In genomic region chr3:42867138-42867537, GRCh38 we compare ENCODE assay signal across 30 cellular contexts. TPM values are rescaled to one million over a fixed set of nuclear protein-coding genes. Genes with fewer than 3 reads are reported as not detected.
DNase-seq lines count a peak whose midpoint lies in the region; ATAC-seq, FAIRE-seq and TF ChIP-seq lines count a peak whose summit lies in the region.
"Had no signal": no experiment of that assay in that cellular context is flagged by ENCODE, and none has a peak within 500 bp of the region (broad histone marks: within the 10 kb centered on the region; RNA-seq: fewer than 3 reads in every experiment).

No MANE protein-coding gene starts in this region.

- H3K9me3 ChIP-seq in GM12878 (replicated peaks; ENCODE audit: control insufficient read depth, insufficient read depth, low read length) (no peaks in the 10 kb centered on the region), HepG2 (ENCODE audit: low read length) (no peaks in the 10 kb centered on the region), right lobe of liver (no peaks in the 10 kb centered on the region), upper lobe of left lung (no peaks in the 10 kb centered on the region)
- H3K9me3 ChIP-seq: BE2C, BLaER1 had no signal

- RAD21 ChIA-PET in GM12878 (lab: Charles Lee; ENCODE audit: unreplicated experiment): no interaction called here

- DNase-seq in GM12878 (ENCODE audit: low read depth, low spot score): no peak
- DNase-seq in HepG2 (ENCODE audit: low spot score): no peak
- no peak for DNase-seq in right lobe of liver
- no peak for DNase-seq in effector CD8-positive, alpha-beta T cell (lab: John Stamatoyannopoulos, UW)
- no peak for DNase-seq in posterior vena cava (ENCODE audit: low spot score)
- DNase-seq in upper lobe of left lung: no peak
- DNase-seq: 8988T; ACHN; BE2C; C1 segment of cervical spinal cord; CD4-positive, alpha-beta memory T cell; CD4-positive, CD25-positive, alpha-beta regulatory T cell; CD8-positive, alpha-beta memory T cell; COR-L47; DMS 273 treated with DMSO at 0.1 percent for 48 hours; DMS153; DMS53; DMS79; DND-41; EL; GDM1 had no signal

- TF ChIP-seq EP300 in GM12878 (IDR thresholded peaks at IDR 0.05; ENCODE audit: borderline replicate concordance in 1 of 2, control insufficient read depth in 1 of 2, low read depth in 2 of 2, low read length in 2 of 2) (no peak), HepG2 (IDR thresholded peaks at IDR 0.05; ENCODE audit: low read depth in 2 of 2, low read length in 2 of 2) (no peak), HepG2 (CRISPR knock-in tag; IDR thresholded peaks at IDR 0.05; ENCODE audit: borderline replicate concordance) (no peak), upper lobe of left lung (IDR thresholded peaks at IDR 0.05) (no peak)

- no peak for ATAC-seq in GM12878
- ATAC-seq in HepG2: no peak; the same call in 2 of the 3 replicates
- peak; percentile 30 to 53 (median 42) for ATAC-seq in right lobe of liver
- ATAC-seq in upper lobe of left lung (ENCODE audit: low FRiP score in 2 of 2): no peak

- no peaks in the 10 kb centered on the region for H3K4me1 ChIP-seq in GM12878 (ENCODE audit: control insufficient read depth, insufficient read depth, low read length)
- H3K4me1 ChIP-seq in HepG2 (ENCODE audit: insufficient read depth, low read length): peaks cover 22% of the 10 kb centered on the region
- peaks cover 0 to 32% (median 0%) of the 10 kb centered on the region in 4 donors for H3K4me1 ChIP-seq in right lobe of liver
- H3K4me1 ChIP-seq in upper lobe of left lung: no peaks in the 10 kb centered on the region
- H3K4me1 ChIP-seq: BLaER1 had no signal

- intact Hi-C loops in GM12878 (cut with micrococcal nuclease; ENCODE audit: unreplicated experiment) (no loop called here), HepG2 (cut with micrococcal nuclease; ENCODE audit: unreplicated experiment) (no loop called here), right lobe of liver (cut with DNase I) (no loop called here), posterior vena cava (cut with DNase I) (no loop called here)

- no peak overlapping the region for H3K4me3 ChIP-seq in GM12878
- H3K4me3 ChIP-seq in HepG2 (replicated peaks in 1 of 3; ENCODE audit: insufficient read depth in 1 of 3, low read depth in 2 of 3, low read length in 3 of 3): no peak overlapping the region
- H3K4me3 ChIP-seq in right lobe of liver: no peak overlapping the region
- H3K4me3 ChIP-seq in upper lobe of left lung: no peak overlapping the region
- H3K4me3 ChIP-seq: BLaER1 had no signal

- POLR2A ChIA-PET in GM12878 (lab: Charles Lee) (no interaction called here), HepG2 (lab: Yijun Ruan, JAX) (interaction anchor here (0.9 to 1.4 kb wide), 2 partner anchors 8 to 63 kb away, joined by 3 read pairs; partner anchors contain the start of genes CYP8B1 and HIGD1A)

- H3K27me3 ChIP-seq in GM12878 (replicated peaks in 1 of 2; ENCODE audit: control insufficient read depth in 2 of 2, insufficient read depth in 2 of 2, low read length in 1 of 2): no peaks in the 10 kb centered on the region
- H3K27me3 ChIP-seq in HepG2 (ENCODE audit: control insufficient read depth in 1 of 2, insufficient read depth in 2 of 2, low read length in 2 of 2): no peaks in the 10 kb centered on the region
- no peaks in the 10 kb centered on the region for H3K27me3 ChIP-seq in right lobe of liver
- no peaks in the 10 kb centered on the region for H3K27me3 ChIP-seq in upper lobe of left lung
- H3K27me3 ChIP-seq: BE2C, BLaER1 had no signal

- TF ChIP-seq RAD21 in GM12878 (IDR thresholded peaks at IDR 0.05; ENCODE audit: insufficient read depth, low read depth, low read length) (no peak), HepG2 (CRISPR knock-in tag; IDR thresholded peaks at IDR 0.05) (no peak)

- H3K9ac ChIP-seq in GM12878 (ENCODE audit: control insufficient read depth, insufficient read depth, low read length) (no peak overlapping the region), HepG2 (ENCODE audit: insufficient read depth, low read depth, low read length) (no peak overlapping the region)
- H3K9ac ChIP-seq: BLaER1 had no signal

- TF ChIP-seq CTCF in GM12878 (IDR thresholded peaks at IDR 0.05 in 2 of 3, conservative IDR thresholded peaks at IDR 0.05 in 1 of 3; ENCODE audit: control insufficient read depth in 2 of 3, extremely low read depth in 1 of 3, insufficient read depth in 1 of 3, low read depth in 3 of 3, low read length in 3 of 3): no peak
- TF ChIP-seq CTCF in HepG2 (CRISPR knock-in tag; IDR thresholded peaks at IDR 0.05): no peak
- TF ChIP-seq CTCF in right lobe of liver (IDR thresholded peaks at IDR 0.05): no peak
- TF ChIP-seq CTCF in upper lobe of left lung (IDR thresholded peaks at IDR 0.05): no peak

- no peak for TF ChIP-seq POLR2A in GM12878 (IDR thresholded peaks at IDR 0.05; ENCODE audit: low read depth, low read length)
- TF ChIP-seq POLR2A in HepG2 (IDR thresholded peaks at IDR 0.05; ENCODE audit: insufficient read depth in 1 of 2, low read depth in 2 of 2, low read length in 2 of 2): no peak
- TF ChIP-seq POLR2A in right lobe of liver (IDR thresholded peaks at IDR 0.05): no peak
- TF ChIP-seq POLR2A in upper lobe of left lung (IDR thresholded peaks at IDR 0.05): no peak

- H4K20me1 ChIP-seq in GM12878 (ENCODE audit: control insufficient read depth, insufficient read depth): no peaks in the 10 kb centered on the region
- H4K20me1 ChIP-seq in HepG2 (ENCODE audit: insufficient read depth, low read length): no peaks in the 10 kb centered on the region
- H4K20me1 ChIP-seq: BLaER1 had no signal

- in situ Hi-C loops in GM12878 (cut with MboI): no loop called here
- in situ Hi-C loops in HepG2 (cut with HindIII; ENCODE audit: extremely low pct_ligation_motif_present, low pct_unique_long_range_greater_than_20kb): no loop called here

- no peaks in the 10 kb centered on the region for H3K79me2 ChIP-seq in GM12878 (ENCODE audit: control insufficient read depth, insufficient read depth, low read length)
- H3K79me2 ChIP-seq in HepG2 (ENCODE audit: insufficient read depth, low read length): no peaks in the 10 kb centered on the region

- no peak overlapping the region for H3K27ac ChIP-seq in GM12878 (ENCODE audit: control insufficient read depth, insufficient read depth)
- no peak overlapping the region for H3K27ac ChIP-seq in HepG2 (ENCODE audit: extremely low read length, insufficient read depth, low read length)
- peak overlapping the region; percentile 47 to 73 (median 50) for H3K27ac ChIP-seq in right lobe of liver
- H3K27ac ChIP-seq in upper lobe of left lung: no peak overlapping the region
- H3K27ac ChIP-seq: BLaER1 had no signal

- WGBS in GM12878 (ENCODE audit: insufficient coverage, insufficient replicate concordance, low lambda C conversion rate, missing lambda C conversion rate): 57% methylated on average over 7 of the region's 7 CpGs
- WGBS in HepG2 (ENCODE audit: low lambda C conversion rate): 90% methylated on average over 7 of the region's 7 CpGs
- WGBS in right lobe of liver (ENCODE audit: insufficient coverage, low coverage, low lambda C conversion rate, missing lambda C conversion rate): 42% methylated on average over 7 of the region's 7 CpGs
- WGBS in upper lobe of left lung, 2 donors: 88 to 93% methylated on average over 7 of the region's 7 CpGs

- BruUV-seq in GM12878 (replicated peaks; lab: Mats Ljungman, UMichigan) (no TSS peak), HepG2 (replicated peaks; lab: Mats Ljungman, UMichigan) (no TSS peak)

- FAIRE-seq in GM12878 (lab: Jason Lieb, UNC) (peak; percentile 7), HepG2 (lab: Jason Lieb, UNC) (no peak)
- FAIRE-seq: A204.1, GM12891, GM19239 had no signal

- H2AFZ ChIP-seq in GM12878 (ENCODE audit: control insufficient read depth, low read depth, low read length): no peak overlapping the region
- H2AFZ ChIP-seq in HepG2 (ENCODE audit: low read length): no peak overlapping the region

- SMC1A ChIA-PET in GM12878 (lab: Charles Lee; ENCODE audit: uncharacterized antibody, unreplicated experiment): no interaction called here

- H3K4me2 ChIP-seq in GM12878 (ENCODE audit: control insufficient read depth, insufficient read depth) (no peak overlapping the region), HepG2 (ENCODE audit: low read depth, low read length) (no peak overlapping the region)
- H3K4me2 ChIP-seq: BLaER1 had no signal

- H3K36me3 ChIP-seq in GM12878 (ENCODE audit: control insufficient read depth in 2 of 2, insufficient read depth in 2 of 2, low read length in 1 of 2) (no peaks in the 10 kb centered on the region), HepG2 (replicated peaks in 1 of 2; ENCODE audit: control insufficient read depth in 1 of 2, insufficient read depth in 2 of 2, low read length in 2 of 2) (no peaks in the 10 kb centered on the region), right lobe of liver (no peaks in the 10 kb centered on the region), upper lobe of left lung (no peaks in the 10 kb centered on the region)
- H3K36me3 ChIP-seq: BE2C, BLaER1 had no signal

- CTCF ChIA-PET in GM12878 (lab: Yijun Ruan, JAX): no interaction called here
- CTCF ChIA-PET in HepG2 (lab: Yijun Ruan, JAX; ENCODE audit: low intra/inter-chr PET ratio, low total read pairs): no interaction called here

RNA-seq across cellular contexts. Expression of gene CYP8B1, which starts 8.5 kb away (rescaled TPM):
- total RNA-seq in GM12878 (2013; cell fraction: nucleolus; rRNA removed): not detected in 2 replicates
- not detected in 2 replicates for total RNA-seq in GM12878 (2014; rRNA removed)
- total RNA-seq in GM12878 (2014; rRNA removed; fragmentation: Illumina TruSeq; extraction: Trizol): not detected in 2 replicates
- total RNA-seq in GM12878 (2021): 0.08 and 0.24 TPM in 2 replicates
- not detected for polyA plus RNA-seq in GM12878 (2011; ENCODE audit: low read depth)
- polyA plus RNA-seq in GM12878 (2011; rRNA removed): not detected in 2 replicates
- polyA plus RNA-seq in GM12878 (2011; cell fraction: cytosol; rRNA removed): not detected in 2 replicates
- polyA plus RNA-seq in GM12878 (2011; cell fraction: nucleus; rRNA removed): not detected in 2 replicates
- polyA plus RNA-seq in GM12878 (2012): 0.03 and 0.04 TPM in 2 replicates
- polyA plus RNA-seq in GM12878 (2014; fragmentation: Illumina TruSeq; extraction: Trizol): not detected in 2 replicates
- polyA plus RNA-seq in GM12878 (2014; fragmentation: Nextera tagmentation; extraction: Ambion mirVana): not detected
- not detected in 2 replicates for polyA plus RNA-seq in GM12878 (2014; rRNA removed)
- polyA plus RNA-seq in GM12878 (2016; fragmentation: Nextera tagmentation; extraction: Ambion mirVana): not detected
- polyA minus RNA-seq in GM12878 (2011; rRNA and poly(A)+ RNA removed): not detected in 2 replicates
- not detected in 2 replicates for polyA minus RNA-seq in GM12878 (2011; cell fraction: cytosol; rRNA and poly(A)+ RNA removed)
- not detected in 2 replicates for polyA minus RNA-seq in GM12878 (2011; cell fraction: nucleus; rRNA and poly(A)+ RNA removed)
- 0.58 and 0.90 TPM in 2 replicates for total RNA-seq in HepG2 (2016; rRNA removed; fragmentation: Illumina TruSeq; extraction: Trizol)
- total RNA-seq in HepG2 (2016; cell fraction: cytosol; rRNA removed; fragmentation: Illumina TruSeq; extraction: Trizol; ENCODE audit: low read depth): 0.20 and 0.26 TPM in 2 replicates
- 0.41 and 0.79 TPM in 2 replicates for total RNA-seq in HepG2 (2016; cell fraction: insoluble cytoplasmic fraction; rRNA removed; fragmentation: Illumina TruSeq; extraction: Trizol)
- 0.25 and 0.41 TPM in 2 replicates for total RNA-seq in HepG2 (2016; cell fraction: membrane; rRNA removed; fragmentation: Illumina TruSeq; extraction: Trizol)
- 1.2 and 1.7 TPM in 2 replicates for total RNA-seq in HepG2 (2016; cell fraction: nucleus; rRNA removed; fragmentation: Illumina TruSeq; extraction: Trizol)
- polyA plus RNA-seq in HepG2 (2011; rRNA removed): 2.0 and 2.8 TPM in 2 replicates
- polyA plus RNA-seq in HepG2 (2011; cell fraction: cytosol; rRNA removed): 1.5 and 2.3 TPM in 2 replicates
- polyA plus RNA-seq in HepG2 (2011; cell fraction: nucleus; rRNA removed): 0.79 and 1.8 TPM in 2 replicates
- 2.6 and 4.9 TPM in 2 replicates for polyA plus RNA-seq in HepG2 (2012)
- polyA plus RNA-seq in HepG2 (2016; cell fraction: cytosol; fragmentation: Illumina TruSeq; extraction: Trizol; ENCODE audit: low read depth): 0.12 and 0.17 TPM in 2 replicates
- 0.52 and 0.73 TPM in 2 replicates for polyA plus RNA-seq in HepG2 (2016; cell fraction: insoluble cytoplasmic fraction; fragmentation: Illumina TruSeq; extraction: Trizol; ENCODE audit: low read depth)
- 0.31 and 0.44 TPM in 2 replicates for polyA plus RNA-seq in HepG2 (2016; cell fraction: membrane; fragmentation: Illumina TruSeq; extraction: Trizol; ENCODE audit: low read depth)
- 1.5 and 2.0 TPM in 2 replicates for polyA plus RNA-seq in HepG2 (2016; cell fraction: nucleus; fragmentation: Illumina TruSeq; extraction: Trizol; ENCODE audit: insufficient read depth, low read depth)
- 4.2 TPM in 1 of 2 replicates, not detected in the other for polyA minus RNA-seq in HepG2 (2011; rRNA and poly(A)+ RNA removed; ENCODE audit: low replicate concordance)
- polyA minus RNA-seq in HepG2 (2011; cell fraction: cytosol; rRNA and poly(A)+ RNA removed): 2.0 and 3.6 TPM in 2 replicates
- polyA minus RNA-seq in HepG2 (2011; cell fraction: nucleus; rRNA and poly(A)+ RNA removed): 2.4 and 2.6 TPM in 2 replicates
- 100 to 1,000 TPM; 237 to 478 (median 308) TPM for total RNA-seq in right lobe of liver
- total RNA-seq in posterior vena cava: under 1 TPM; 0.10 to 0.14 TPM
- total RNA-seq in upper lobe of left lung: under 1 TPM in 2 of 6 donors, not detected in 4; 0.13 to 0.14 TPM
- total RNA-seq: A673; CD4-positive, alpha-beta memory T cell; CD4-positive, CD25-positive, alpha-beta regulatory T cell; CD8-positive, alpha-beta memory T cell; Daoy; G401 had no signal
- polyA plus RNA-seq: AG04450; CD14-positive monocyte; CD4-positive, alpha-beta memory T cell; CD4-positive, CD25-positive, alpha-beta regulatory T cell; CD8-positive, alpha-beta memory T cell had no signal

RNA-seq across cellular contexts. Expression of gene ZNF662, which starts 38.8 kb away (rescaled TPM):
- total RNA-seq in GM12878 (2013; cell fraction: nucleolus; rRNA removed): 0.13 and 0.27 TPM in 2 replicates
- total RNA-seq in GM12878 (2014; rRNA removed) (not detected in 2 replicates), GM12878 (2014; rRNA removed; fragmentation: Illumina TruSeq; extraction: Trizol) (not detected in 2 replicates), GM12878 (2021) (0.05 TPM in 1 of 2 replicates, not detected in the other), HepG2 (2016; rRNA removed; fragmentation: Illumina TruSeq; extraction: Trizol) (not detected in 2 replicates), right lobe of liver (10 to 100 TPM in 1 of 6 experiments, 1 to 10 TPM in 5; 1.4 to 10.9 (median 3.3) TPM), posterior vena cava (10 to 100 TPM in 1 of 2 donors, 1 to 10 TPM in 1; 9.8 to 11.8 TPM), upper lobe of left lung (10 to 100 TPM in 1 of 6 donors, 1 to 10 TPM in 5; 4.1 to 10.5 (median 6.3) TPM)
- polyA plus RNA-seq in GM12878 (2011; ENCODE audit: low read depth): not detected
- polyA plus RNA-seq in GM12878 (2011; rRNA removed) (0.03 TPM in 1 of 2 replicates, not detected in the other), GM12878 (2014; fragmentation: Illumina TruSeq; extraction: Trizol) (not detected in 2 replicates), GM12878 (2014; fragmentation: Nextera tagmentation; extraction: Ambion mirVana) (not detected), GM12878 (2014; rRNA removed) (not detected in 2 replicates), GM12878 (2016; fragmentation: Nextera tagmentation; extraction: Ambion mirVana) (not detected), HepG2 (2011; rRNA removed) (0.05 TPM in 1 of 2 replicates, not detected in the other)
- not detected in 2 replicates for polyA plus RNA-seq in GM12878 (2011; cell fraction: cytosol; rRNA removed)
- polyA plus RNA-seq in GM12878 (2011; cell fraction: nucleus; rRNA removed): not detected in 2 replicates
- not detected in 2 replicates for polyA plus RNA-seq in GM12878 (2012)
- not detected in 2 replicates for polyA minus RNA-seq in GM12878 (2011; rRNA and poly(A)+ RNA removed)
- not detected in 2 replicates for polyA minus RNA-seq in GM12878 (2011; cell fraction: cytosol; rRNA and poly(A)+ RNA removed)
- not detected in 2 replicates for polyA minus RNA-seq in GM12878 (2011; cell fraction: nucleus; rRNA and poly(A)+ RNA removed)
- total RNA-seq in HepG2 (2016; cell fraction: cytosol; rRNA removed; fragmentation: Illumina TruSeq; extraction: Trizol; ENCODE audit: low read depth): not detected in 2 replicates
- total RNA-seq in HepG2 (2016; cell fraction: insoluble cytoplasmic fraction; rRNA removed; fragmentation: Illumina TruSeq; extraction: Trizol): 0.02 TPM in 1 of 2 replicates, not detected in the other
- not detected in 2 replicates for total RNA-seq in HepG2 (2016; cell fraction: membrane; rRNA removed; fragmentation: Illumina TruSeq; extraction: Trizol)
- not detected in 2 replicates for total RNA-seq in HepG2 (2016; cell fraction: nucleus; rRNA removed; fragmentation: Illumina TruSeq; extraction: Trizol)
- not detected in 2 replicates for polyA plus RNA-seq in HepG2 (2011; cell fraction: cytosol; rRNA removed)
- not detected in 2 replicates for polyA plus RNA-seq in HepG2 (2011; cell fraction: nucleus; rRNA removed)
- polyA plus RNA-seq in HepG2 (2012): not detected in 2 replicates
- polyA plus RNA-seq in HepG2 (2016; cell fraction: cytosol; fragmentation: Illumina TruSeq; extraction: Trizol; ENCODE audit: low read depth): not detected in 2 replicates
- not detected in 2 replicates for polyA plus RNA-seq in HepG2 (2016; cell fraction: insoluble cytoplasmic fraction; fragmentation: Illumina TruSeq; extraction: Trizol; ENCODE audit: low read depth)
- not detected in 2 replicates for polyA plus RNA-seq in HepG2 (2016; cell fraction: membrane; fragmentation: Illumina TruSeq; extraction: Trizol; ENCODE audit: low read depth)
- not detected in 2 replicates for polyA plus RNA-seq in HepG2 (2016; cell fraction: nucleus; fragmentation: Illumina TruSeq; extraction: Trizol; ENCODE audit: insufficient read depth, low read depth)
- polyA minus RNA-seq in HepG2 (2011; rRNA and poly(A)+ RNA removed; ENCODE audit: low replicate concordance): not detected in 2 replicates
- not detected in 2 replicates for polyA minus RNA-seq in HepG2 (2011; cell fraction: cytosol; rRNA and poly(A)+ RNA removed)
- 0.26 and 0.50 TPM in 2 replicates for polyA minus RNA-seq in HepG2 (2011; cell fraction: nucleus; rRNA and poly(A)+ RNA removed)
- total RNA-seq: A673, G401 had no signal
- polyA plus RNA-seq: CD14-positive monocyte; CD8-positive, alpha-beta memory T cell had no signal

RNA-seq across cellular contexts. Expression of gene ACKR2, which starts 57.9 kb away (rescaled TPM):
- 1.2 and 2.2 TPM in 2 replicates for total RNA-seq in GM12878 (2013; cell fraction: nucleolus; rRNA removed)
- total RNA-seq in GM12878 (2014; rRNA removed) (0.05 TPM in 1 of 2 replicates, not detected in the other), GM12878 (2014; rRNA removed; fragmentation: Illumina TruSeq; extraction: Trizol) (0.18 TPM in 1 of 2 replicates, not detected in the other), GM12878 (2021) (0.36 and 0.82 TPM in 2 replicates), HepG2 (2016; rRNA removed; fragmentation: Illumina TruSeq; extraction: Trizol) (1.1 TPM in 2 replicates), right lobe of liver (10 to 100 TPM; 17.0 to 36.1 (median 23.0) TPM), posterior vena cava (10 to 100 TPM; 17.0 to 20.6 TPM), upper lobe of left lung (1 to 10 TPM in 5 of 6 donors, not detected in 1; 1.1 to 8.2 (median 2.3) TPM)
- polyA plus RNA-seq in GM12878 (2011; ENCODE audit: low read depth): not detected
- polyA plus RNA-seq in GM12878 (2011; rRNA removed) (0.13 and 0.35 TPM in 2 replicates), GM12878 (2014; fragmentation: Illumina TruSeq; extraction: Trizol) (0.28 and 0.36 TPM in 2 replicates), GM12878 (2014; fragmentation: Nextera tagmentation; extraction: Ambion mirVana) (under 1 TPM; 0.05 TPM), GM12878 (2014; rRNA removed) (0.10 and 0.91 TPM in 2 replicates), GM12878 (2016; fragmentation: Nextera tagmentation; extraction: Ambion mirVana) (under 1 TPM in 1 of 2 experiments, not detected in 1; 0.17 TPM), HepG2 (2011; rRNA removed) (1.9 and 2.6 TPM in 2 replicates)
- 0.06 and 0.10 TPM in 2 replicates for polyA plus RNA-seq in GM12878 (2011; cell fraction: cytosol; rRNA removed)
- polyA plus RNA-seq in GM12878 (2011; cell fraction: nucleus; rRNA removed): 0.31 and 0.36 TPM in 2 replicates
- polyA plus RNA-seq in GM12878 (2012): 0.18 and 0.30 TPM in 2 replicates
- 0.22 and 0.36 TPM in 2 replicates for polyA minus RNA-seq in GM12878 (2011; rRNA and poly(A)+ RNA removed)
- not detected in 2 replicates for polyA minus RNA-seq in GM12878 (2011; cell fraction: cytosol; rRNA and poly(A)+ RNA removed)
- polyA minus RNA-seq in GM12878 (2011; cell fraction: nucleus; rRNA and poly(A)+ RNA removed): 0.36 and 0.77 TPM in 2 replicates
- 0.62 and 2.0 TPM in 2 replicates for total RNA-seq in HepG2 (2016; cell fraction: cytosol; rRNA removed; fragmentation: Illumina TruSeq; extraction: Trizol; ENCODE audit: low read depth)
- total RNA-seq in HepG2 (2016; cell fraction: insoluble cytoplasmic fraction; rRNA removed; fragmentation: Illumina TruSeq; extraction: Trizol): 0.64 and 0.71 TPM in 2 replicates
- 1.1 and 1.2 TPM in 2 replicates for total RNA-seq in HepG2 (2016; cell fraction: membrane; rRNA removed; fragmentation: Illumina TruSeq; extraction: Trizol)
- 1.1 and 2.7 TPM in 2 replicates for total RNA-seq in HepG2 (2016; cell fraction: nucleus; rRNA removed; fragmentation: Illumina TruSeq; extraction: Trizol)
- polyA plus RNA-seq in HepG2 (2011; cell fraction: cytosol; rRNA removed): 0.87 and 1.3 TPM in 2 replicates
- 1.9 and 2.1 TPM in 2 replicates for polyA plus RNA-seq in HepG2 (2011; cell fraction: nucleus; rRNA removed)
- 1.4 and 1.8 TPM in 2 replicates for polyA plus RNA-seq in HepG2 (2012)
- 0.19 and 0.42 TPM in 2 replicates for polyA plus RNA-seq in HepG2 (2016; cell fraction: cytosol; fragmentation: Illumina TruSeq; extraction: Trizol; ENCODE audit: low read depth)
- 0.44 and 0.74 TPM in 2 replicates for polyA plus RNA-seq in HepG2 (2016; cell fraction: insoluble cytoplasmic fraction; fragmentation: Illumina TruSeq; extraction: Trizol; ENCODE audit: low read depth)
- 0.29 and 0.34 TPM in 2 replicates for polyA plus RNA-seq in HepG2 (2016; cell fraction: membrane; fragmentation: Illumina TruSeq; extraction: Trizol; ENCODE audit: low read depth)
- polyA plus RNA-seq in HepG2 (2016; cell fraction: nucleus; fragmentation: Illumina TruSeq; extraction: Trizol; ENCODE audit: insufficient read depth, low read depth): 0.83 and 1.5 TPM in 2 replicates
- polyA minus RNA-seq in HepG2 (2011; rRNA and poly(A)+ RNA removed; ENCODE audit: low replicate concordance): 0.05 and 6.0 TPM in 2 replicates
- 3.0 and 3.5 TPM in 2 replicates for polyA minus RNA-seq in HepG2 (2011; cell fraction: cytosol; rRNA and poly(A)+ RNA removed)
- 3.5 and 6.0 TPM in 2 replicates for polyA minus RNA-seq in HepG2 (2011; cell fraction: nucleus; rRNA and poly(A)+ RNA removed)
- total RNA-seq: A673; CD4-positive, CD25-positive, alpha-beta regulatory T cell; G401 had no signal
- polyA plus RNA-seq: CD14-positive monocyte; CD4-positive, alpha-beta memory T cell; CD8-positive, alpha-beta memory T cell had no signal

Comparison
In these comparisons a context has a peak if more than half of its experiments do, and no peak if none do; other contexts are left out.
1. ATAC-seq: peak in right lobe of liver (4 of 4); none in GM12878 (single experiment), HepG2 (single experiment) and upper lobe of left lung (0 of 2).
2. H3K27ac ChIP-seq: peak in right lobe of liver (3 of 3); none in GM12878 (single experiment), HepG2 (single experiment) and upper lobe of left lung (0 of 4).
3. RNA of gene CYP8B1, which starts 8.5 kb away (total RNA-seq): 237 to 478 TPM in right lobe of liver; 0.20 to 1.7 TPM in HepG2, 0.10 to 0.14 TPM in posterior vena cava, 0.08 to 0.24 TPM in GM12878 and 0.13 to 0.14 TPM in upper lobe of left lung; every median in the first group is over 10 times any median in the second.